Comparison of ENCODE assay signal across 8 cellular contexts in genomic region chr21:25734654-25735220, GRCh38. TPM values are rescaled to one million over a fixed set of nuclear protein-coding genes. Genes with fewer than 3 reads are reported as not detected.
DNase-seq lines count a peak whose midpoint lies in the region; ATAC-seq and TF ChIP-seq lines count a peak whose summit lies in the region.

Gene ATP5PF (minus strand): TSS chr21:25734904. CDS start chr21:25729794, 5,110 bp downstream.
Gene GABPA (plus strand): TSS chr21:25734972. CDS start chr21:25741599, 6,627 bp downstream.

- no peaks in the 10 kb centered on the region for H3K9me3 Mint-ChIP-seq in T-helper 1 cell treated with Interleukin-12 subunit alpha and Interleukin-12 subunit beta and Interleukin-4 antibody, amounts not matched to agents 30 μg/mL and 1 μg/mL, for 36 hours
- no peaks in the 10 kb centered on the region for H3K9me3 Mint-ChIP-seq in progenitor cell of endocrine pancreas (ENCODE audit: low read depth)

- peak within 1 kb of the TSS; percentile 100 for H3K27ac Mint-ChIP-seq in T-helper 1 cell treated with Interleukin-12 subunit alpha and Interleukin-12 subunit beta and Interleukin-4 antibody, amounts not matched to agents 30 μg/mL and 1 μg/mL, for 36 hours
- H3K27ac Mint-ChIP-seq in progenitor cell of endocrine pancreas, result peak within 1 kb of the TSS; percentile 100

- peak; percentile 87 for ATAC-seq in HG02884 (IDR thresholded peaks at IDR 0.05; ENCODE audit: unreplicated experiment)

- peak within 1 kb of the TSS; percentile 92 for H3K4me3 ChIP-seq in left ventricle myocardium inferior

- TF ChIP-seq CTCF in GM13977 (IDR thresholded peaks at IDR 0.05; ENCODE audit: extremely low read depth, insufficient read depth, missing control alignments) (no peak), left ventricle myocardium inferior (IDR thresholded peaks at IDR 0.05; ENCODE audit: borderline replicate concordance) (no peak), progenitor cell of endocrine pancreas (IDR thresholded peaks at IDR 0.05; ENCODE audit: unreplicated experiment) (no peak)

- intact Hi-C loops in left ventricle myocardium inferior (cut with micrococcal nuclease), result no loop called here

- in situ Hi-C loops in GM13977 (cut with MboI; ENCODE audit: low pct_unique_long_range_greater_than_20kb, low sequenced_read_pairs, unreplicated experiment), result no loop called here

- DNase-seq in GM13977 (ENCODE audit: low spot score), result peak; percentile 91
- peak; percentile 99 for DNase-seq in NCI-H1694 (lab: John Stamatoyannopoulos, UW)
- DNase-seq in amniotic stem cell (lab: John Stamatoyannopoulos, UW), result peak; percentile 99
- DNase-seq in left ventricle myocardium inferior, result peak; percentile 96
- peak; percentile 92 for DNase-seq in progenitor cell of endocrine pancreas (ENCODE audit: low spot score, unreplicated experiment)
- peak; percentile 97 for DNase-seq in ureter (ENCODE audit: low spot score)

- H3K27me3 Mint-ChIP-seq in T-helper 1 cell treated with Interleukin-12 subunit alpha and Interleukin-12 subunit beta and Interleukin-4 antibody, amounts not matched to agents 30 μg/mL and 1 μg/mL, for 36 hours (ENCODE audit: low read depth), result no peaks in the 10 kb centered on the region
- no peaks in the 10 kb centered on the region for H3K27me3 Mint-ChIP-seq in progenitor cell of endocrine pancreas

- peaks cover 5% of the 10 kb centered on the region for H3K36me3 ChIP-seq in left ventricle myocardium inferior

- no peaks in the 10 kb centered on the region for H3K9me3 ChIP-seq in left ventricle myocardium inferior (replicated peaks)

- H3K4me1 Mint-ChIP-seq in T-helper 1 cell treated with Interleukin-12 subunit alpha and Interleukin-12 subunit beta and Interleukin-4 antibody, amounts not matched to agents 30 μg/mL and 1 μg/mL, for 36 hours (ENCODE audit: low read depth), result peaks cover 42% of the 10 kb centered on the region
- H3K4me1 Mint-ChIP-seq in progenitor cell of endocrine pancreas (ENCODE audit: low read depth), result peaks cover 24% of the 10 kb centered on the region

- no peaks in the 10 kb centered on the region for H3K27me3 ChIP-seq in left ventricle myocardium inferior (ENCODE audit: low read depth)

- H3K4me1 ChIP-seq in left ventricle myocardium inferior, result peaks cover 87% of the 10 kb centered on the region

- H3K4me3 Mint-ChIP-seq in T-helper 1 cell treated with Interleukin-12 subunit alpha and Interleukin-12 subunit beta and Interleukin-4 antibody, amounts not matched to agents 30 μg/mL and 1 μg/mL, for 36 hours, result peak within 1 kb of the TSS; percentile 99
- H3K4me3 Mint-ChIP-seq in progenitor cell of endocrine pancreas (ENCODE audit: low read depth), result peak within 1 kb of the TSS; percentile 99

- peaks cover 6% of the 10 kb centered on the region for H3K36me3 Mint-ChIP-seq in T-helper 1 cell treated with Interleukin-12 subunit alpha and Interleukin-12 subunit beta and Interleukin-4 antibody, amounts not matched to agents 30 μg/mL and 1 μg/mL, for 36 hours (ENCODE audit: low read depth)
- H3K36me3 Mint-ChIP-seq in progenitor cell of endocrine pancreas (ENCODE audit: insufficient read depth), result peaks cover 1% of the 10 kb centered on the region

- H3K27ac ChIP-seq in left ventricle myocardium inferior (replicated peaks), result peak within 1 kb of the TSS; percentile 100

RNA-seq across cellular contexts. Expression of gene ATP5PF, which starts in this region (rescaled TPM):
- total RNA-seq in left ventricle myocardium inferior (819 TPM), progenitor cell of endocrine pancreas (138 and 144 TPM in 2 replicates), ureter (99.8 TPM)

RNA-seq across cellular contexts. Expression of gene GABPA, which starts in this region (rescaled TPM):
- total RNA-seq in left ventricle myocardium inferior (15.5 TPM), progenitor cell of endocrine pancreas (21.8 and 23.5 TPM in 2 replicates), ureter (26.3 TPM)

Comparison
In these comparisons a context has a peak if more than half of its experiments do, and no peak if none do; other contexts are left out.
1. Peak in every context shown above with its lines: DNase-seq, ATAC-seq, H3K4me3 ChIP-seq and H3K27ac ChIP-seq.